ENCODE assay signal across 9 cellular contexts in genomic region chr1:155241851-155242264, GRCh38. TPM values are rescaled to one million over a fixed set of nuclear protein-coding genes. Genes with fewer than 3 reads are reported as not detected.
A peak's percentile ranks its signal among the peaks of the same experiment; 100 is the strongest.
DNase-seq lines count a peak whose midpoint lies in the region; ATAC-seq and TF ChIP-seq lines count a peak whose summit lies in the region.
"Had no signal": no experiment of that assay in that cellular context is flagged by ENCODE, and none has a peak within 500 bp of the region (broad histone marks: within the 10 kb centered on the region; RNA-seq: fewer than 3 reads in every experiment).

No MANE protein-coding gene starts in this region.

- DNase-seq in NOMO-1 (lab: John Stamatoyannopoulos, UW; ENCODE audit: unreplicated experiment in 2 of 2) (peak; percentile 64 to 79), occipital lobe (lab: John Stamatoyannopoulos, UW) (no peak)
- DNase-seq in natural killer cell treated with Interleukin-12 subunit alpha and Interleukin-12 subunit beta and Interleukin-15 and Interleukin-18, amount 100 ng/mL, for 72 hours (ENCODE audit: low spot score), result no peak
- DNase-seq in stimulated activated CD4-positive, alpha-beta T cell treated with anti-CD3 and anti-CD28 coated beads, Interleukin-4, amount 100 ng/mL, for 24 hours, result no peak

- no peaks in the 10 kb centered on the region for H3K9me2 ChIP-seq in DOHH2 (replicated peaks; ENCODE audit: control insufficient read depth, low read length)

- H3K9me3 Mint-ChIP-seq in activated naive CD8-positive, alpha-beta T cell (ENCODE audit: low read depth), result no peaks in the 10 kb centered on the region
- peaks cover 3% of the 10 kb centered on the region for H3K9me3 Mint-ChIP-seq in natural killer cell treated with Interleukin-12 subunit alpha and Interleukin-12 subunit beta and Interleukin-15 and Interleukin-18, amount 100 ng/mL, for 72 hours

- H3F3A ChIP-seq in DOHH2 (ENCODE audit: control insufficient read depth, insufficient read depth), result 0 out of 2 replicates have a peak, but pooled peaks cover 5% of the 10 kb centered on the region

- peak overlapping the region; percentile 73 for H3K4me3 ChIP-seq in DOHH2 (ENCODE audit: low read length)

- ATAC-seq in natural killer cell treated with Interleukin-12 subunit alpha and Interleukin-12 subunit beta and Interleukin-15 and Interleukin-18, amount 100 ng/mL, for 72 hours, result no peak
- ATAC-seq in GM18907 (IDR thresholded peaks at IDR 0.05; ENCODE audit: unreplicated experiment), result no peak
- ATAC-seq in GM18867 (IDR thresholded peaks at IDR 0.05; ENCODE audit: unreplicated experiment), result no peak

- no peak for TF ChIP-seq CTCF in DOHH2 (IDR thresholded peaks at IDR 0.05; ENCODE audit: low read depth, low read length, poor library complexity, severe bottlenecking)

- H3K27ac ChIP-seq in DOHH2 (ENCODE audit: low read depth, low read length), result peak overlapping the region; percentile 14; the same call in 1 of the 2 replicates

- H3K4me3 Mint-ChIP-seq in activated naive CD8-positive, alpha-beta T cell, result peak overlapping the region; percentile 87
- peak overlapping the region; percentile 95 for H3K4me3 Mint-ChIP-seq in natural killer cell treated with Interleukin-12 subunit alpha and Interleukin-12 subunit beta and Interleukin-15 and Interleukin-18, amount 100 ng/mL, for 72 hours

- no peaks in the 10 kb centered on the region for H3K36me3 Mint-ChIP-seq in activated naive CD8-positive, alpha-beta T cell
- peaks cover 6% of the 10 kb centered on the region for H3K36me3 Mint-ChIP-seq in natural killer cell treated with Interleukin-12 subunit alpha and Interleukin-12 subunit beta and Interleukin-15 and Interleukin-18, amount 100 ng/mL, for 72 hours

- peaks cover 14% of the 10 kb centered on the region for H3K36me3 ChIP-seq in DOHH2 (ENCODE audit: control insufficient read depth, low read length)

- peak overlapping the region; percentile 64 for H3K27ac Mint-ChIP-seq in activated naive CD8-positive, alpha-beta T cell
- H3K27ac Mint-ChIP-seq in natural killer cell treated with Interleukin-12 subunit alpha and Interleukin-12 subunit beta and Interleukin-15 and Interleukin-18, amount 100 ng/mL, for 72 hours, result peak overlapping the region; percentile 76 to 98

- no peaks in the 10 kb centered on the region for H3K27me3 ChIP-seq in DOHH2 (ENCODE audit: control insufficient read depth, low read length)
- H3K27me3 ChIP-seq: left lung had no signal

- no peaks in the 10 kb centered on the region for H3K9me3 ChIP-seq in DOHH2 (ENCODE audit: control insufficient read depth, insufficient read depth, low read length)
- H3K9me3 ChIP-seq: left lung had no signal

- H3K4me1 ChIP-seq in DOHH2 (ENCODE audit: control insufficient read depth, low read length), result peaks cover 37% of the 10 kb centered on the region

- H3K79me2 ChIP-seq in DOHH2 (ENCODE audit: control insufficient read depth, low read length), result peaks cover 26% of the 10 kb centered on the region

- peaks cover 45% of the 10 kb centered on the region for H3K4me1 Mint-ChIP-seq in activated naive CD8-positive, alpha-beta T cell (ENCODE audit: low read depth)
- H3K4me1 Mint-ChIP-seq in natural killer cell treated with Interleukin-12 subunit alpha and Interleukin-12 subunit beta and Interleukin-15 and Interleukin-18, amount 100 ng/mL, for 72 hours (ENCODE audit: low read depth in 2 of 2), result peaks cover 37 to 38% of the 10 kb centered on the region in 2 donors

- peak overlapping the region; percentile 79 for H3K4me2 ChIP-seq in DOHH2 (ENCODE audit: low read length)

- H3K27me3 Mint-ChIP-seq in activated naive CD8-positive, alpha-beta T cell, result no peaks in the 10 kb centered on the region
- H3K27me3 Mint-ChIP-seq in natural killer cell treated with Interleukin-12 subunit alpha and Interleukin-12 subunit beta and Interleukin-15 and Interleukin-18, amount 100 ng/mL, for 72 hours, result no peaks in the 10 kb centered on the region

- no peaks in the 10 kb centered on the region for H4K20me1 ChIP-seq in DOHH2 (ENCODE audit: control insufficient read depth, insufficient read depth, low read depth, low read length)

RNA-seq across cellular contexts. Expression of gene ENTREP3, which starts 13.4 kb away (rescaled TPM):
- 10 to 100 TPM; 12.3 to 38.0 TPM for total RNA-seq in natural killer cell treated with Interleukin-12 subunit alpha and Interleukin-12 subunit beta and Interleukin-15 and Interleukin-18, amount 100 ng/mL, for 72 hours
- 3.7 TPM for total RNA-seq in occipital lobe

RNA-seq across cellular contexts. Expression of gene SCAMP3, which starts 20.3 kb away (rescaled TPM):
- total RNA-seq in natural killer cell treated with Interleukin-12 subunit alpha and Interleukin-12 subunit beta and Interleukin-15 and Interleukin-18, amount 100 ng/mL, for 72 hours, result 100 to 1,000 TPM; 134 to 169 TPM
- 19.5 TPM for total RNA-seq in occipital lobe

RNA-seq across cellular contexts. Expression of gene CLK2, which starts 31.4 kb away (rescaled TPM):
- 100 to 1,000 TPM in 1 of 2 donors, 10 to 100 TPM in 1; 77.1 to 117 TPM for total RNA-seq in natural killer cell treated with Interleukin-12 subunit alpha and Interleukin-12 subunit beta and Interleukin-15 and Interleukin-18, amount 100 ng/mL, for 72 hours
- 26.5 TPM for total RNA-seq in occipital lobe

RNA-seq across cellular contexts. Expression of gene MTX1, which starts 33.4 kb away (rescaled TPM):
- total RNA-seq in natural killer cell treated with Interleukin-12 subunit alpha and Interleukin-12 subunit beta and Interleukin-15 and Interleukin-18, amount 100 ng/mL, for 72 hours, result 10 to 100 TPM; 42.6 to 53.0 TPM
- 15.3 TPM for total RNA-seq in occipital lobe

RNA-seq across cellular contexts. Expression of gene THBS3, which starts 34.2 kb away (rescaled TPM):
- 1 to 10 TPM; 4.1 to 9.4 TPM for total RNA-seq in natural killer cell treated with Interleukin-12 subunit alpha and Interleukin-12 subunit beta and Interleukin-15 and Interleukin-18, amount 100 ng/mL, for 72 hours
- total RNA-seq in occipital lobe, result 8.3 TPM

Comparison
In these comparisons a context has a peak if more than half of its experiments do, and no peak if none do; other contexts are left out.
1. DNase-seq: peak in NOMO-1 (2 of 2); none in natural killer cell treated with Interleukin-12 subunit alpha and Interleukin-12 subunit beta and Interleukin-15 and Interleukin-18, amount 100 ng/mL, for 72 hours (single experiment), occipital lobe (single experiment) and stimulated activated CD4-positive, alpha-beta T cell treated with anti-CD3 and anti-CD28 coated beads, Interleukin-4, amount 100 ng/mL, for 24 hours (single experiment).